8 cellular contexts compared by ENCODE assay signal in the genomic region with DNA sequence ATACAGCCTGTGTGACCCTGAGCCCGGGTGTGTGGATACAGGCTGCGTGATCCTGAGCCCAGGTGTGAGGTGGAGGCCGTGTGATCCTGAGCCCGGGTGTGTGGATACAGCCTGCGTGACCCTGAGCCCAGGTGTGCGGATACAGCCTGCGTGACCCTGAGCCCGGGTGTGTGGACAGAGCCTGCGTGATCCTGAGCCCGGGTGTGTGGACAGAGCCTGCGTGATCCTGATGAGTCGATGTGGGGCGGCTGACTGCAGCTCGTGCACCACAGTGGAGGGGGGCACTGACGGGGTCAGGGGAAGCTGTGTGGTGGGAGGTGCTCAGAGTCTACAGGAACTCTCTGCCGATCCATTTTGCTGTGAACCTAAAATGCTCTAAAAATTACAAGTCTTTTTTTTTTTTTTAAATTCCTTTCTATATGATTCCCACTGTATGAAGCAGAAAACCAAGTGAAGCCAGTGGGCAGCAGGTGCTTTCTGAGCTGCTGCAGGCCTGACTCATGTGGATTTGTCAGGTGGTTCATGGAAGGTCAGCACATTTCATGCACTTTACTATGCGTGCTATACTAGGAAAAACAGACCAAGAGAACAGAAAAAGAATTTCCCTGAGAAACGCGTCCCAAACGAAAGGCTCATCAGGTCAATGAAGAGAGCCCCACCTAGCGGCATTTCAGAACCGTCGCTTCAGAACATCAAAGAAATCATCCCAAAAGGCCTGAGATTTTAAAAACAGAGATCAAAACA. TPM values are rescaled to one million over a fixed set of nuclear protein-coding genes. Genes with fewer than 3 reads are reported as not detected.
DNase-seq lines count a peak whose midpoint lies in the region; ATAC-seq and TF ChIP-seq lines count a peak whose summit lies in the region.

No MANE protein-coding gene starts in this region.

- in situ Hi-C loops in G401 (cut with HindIII; ENCODE audit: low sequenced_read_pairs) = no loop called here

- ATAC-seq in activated T-helper 17 cell treated with anti-CD3 and anti-CD28 coated beads, Interleukin-2, amount 50 U/mL, for 72 hours (replicated peaks) = peak; percentile 39
- ATAC-seq in HG02970 (IDR thresholded peaks at IDR 0.05; ENCODE audit: low FRiP score, unreplicated experiment) (no peak), GM18868 (IDR thresholded peaks at IDR 0.05; ENCODE audit: unreplicated experiment) (no peak), GM18519 (IDR thresholded peaks at IDR 0.05; ENCODE audit: low FRiP score, unreplicated experiment) (no peak)

- no peaks in the 10 kb centered on the region for H3K36me3 ChIP-seq in hepatocyte (replicated peaks; ENCODE audit: insufficient read depth, low read depth)

- no peaks in the 10 kb centered on the region for H3K4me1 ChIP-seq in hepatocyte (ENCODE audit: insufficient read depth)

- H3K79me2 ChIP-seq in hepatocyte = peaks cover 71% of the 10 kb centered on the region

- H3K4me3 Mint-ChIP-seq in activated T-helper 17 cell treated with anti-CD3 and anti-CD28 coated beads, Interleukin-2, amount 50 U/mL, for 72 hours = no peak overlapping the region

- H3K27me3 ChIP-seq in hepatocyte = no peaks in the 10 kb centered on the region

- 65% methylated on average over 19 of the region's 23 CpGs for WGBS in hepatocyte (ENCODE audit: low lambda C conversion rate, missing lambda C conversion rate)

- TF ChIP-seq CTCF in LNCAP (IDR thresholded peaks at IDR 0.05) (peak; percentile 81), hepatocyte (IDR thresholded peaks at IDR 0.05; ENCODE audit: poor library complexity) (peak; percentile 82)

- peak overlapping the region; percentile 1 for H3K27ac Mint-ChIP-seq in activated T-helper 17 cell treated with anti-CD3 and anti-CD28 coated beads, Interleukin-2, amount 50 U/mL, for 72 hours

- H3K9me3 Mint-ChIP-seq in activated T-helper 17 cell treated with anti-CD3 and anti-CD28 coated beads, Interleukin-2, amount 50 U/mL, for 72 hours = no peaks in the 10 kb centered on the region

- no peak overlapping the region for H2AFZ ChIP-seq in hepatocyte

- DNase-seq in G401 (ENCODE audit: low spot score) = peak; percentile 83
- DNase-seq in hepatocyte (ENCODE audit: low spot score) = peak; percentile 81
- peak; percentile 26 for DNase-seq in smooth muscle cell of the brain vasculature (ENCODE audit: low read depth, low spot score)

- no peak overlapping the region for H3K4me2 ChIP-seq in hepatocyte

- peaks cover 3% of the 10 kb centered on the region for H4K20me1 ChIP-seq in hepatocyte (ENCODE audit: insufficient read depth, poor library complexity, severe bottlenecking)

- H3K36me3 Mint-ChIP-seq in activated T-helper 17 cell treated with anti-CD3 and anti-CD28 coated beads, Interleukin-2, amount 50 U/mL, for 72 hours (ENCODE audit: low read depth) = peaks cover 17% of the 10 kb centered on the region

- H3K9me3 ChIP-seq in hepatocyte (ENCODE audit: low read depth) = no peaks in the 10 kb centered on the region

- H3K27ac ChIP-seq in hepatocyte = no peak overlapping the region

- H3K4me3 ChIP-seq in hepatocyte = no peak overlapping the region

- no peaks in the 10 kb centered on the region for H3K27me3 Mint-ChIP-seq in activated T-helper 17 cell treated with anti-CD3 and anti-CD28 coated beads, Interleukin-2, amount 50 U/mL, for 72 hours

- H3K9me2 ChIP-seq in hepatocyte (replicated peaks; ENCODE audit: insufficient read depth) = no peaks in the 10 kb centered on the region

- peaks cover 25% of the 10 kb centered on the region for H3K4me1 Mint-ChIP-seq in activated T-helper 17 cell treated with anti-CD3 and anti-CD28 coated beads, Interleukin-2, amount 50 U/mL, for 72 hours

RNA-seq across cellular contexts. Expression of a gene that starts 19.3 kb away (rescaled TPM):
- total RNA-seq in G401 (2014; rRNA removed; shearing (Covaris generic)) = 30.3 and 46.8 TPM in 2 replicates
- 10 to 100 TPM; 28.6 to 35.1 TPM for total RNA-seq in activated T-helper 17 cell treated with anti-CD3 and anti-CD28 coated beads, Interleukin-2, amount 50 U/mL, for 72 hours
- total RNA-seq in hepatocyte = 21.1 and 35.9 TPM in 2 replicates
- polyA plus RNA-seq in hepatocyte = 23.6 and 27.3 TPM in 2 replicates

RNA-seq across cellular contexts. Expression of a gene that starts 33.0 kb away (rescaled TPM):
- total RNA-seq in G401 (2014; rRNA removed; shearing (Covaris generic)) = 36.9 and 50.7 TPM in 2 replicates
- 10 to 100 TPM; 26.4 to 30.0 TPM for total RNA-seq in activated T-helper 17 cell treated with anti-CD3 and anti-CD28 coated beads, Interleukin-2, amount 50 U/mL, for 72 hours
- 31.9 and 41.1 TPM in 2 replicates for total RNA-seq in hepatocyte
- polyA plus RNA-seq in hepatocyte = 53.1 and 54.5 TPM in 2 replicates

RNA-seq across cellular contexts. Expression of a gene that starts 33.2 kb away (rescaled TPM):
- total RNA-seq in G401 (2014; rRNA removed; shearing (Covaris generic)) = 40.4 and 42.6 TPM in 2 replicates
- 10 to 100 TPM; 19.5 to 41.3 TPM for total RNA-seq in activated T-helper 17 cell treated with anti-CD3 and anti-CD28 coated beads, Interleukin-2, amount 50 U/mL, for 72 hours
- total RNA-seq in hepatocyte = 39.6 and 42.2 TPM in 2 replicates
- polyA plus RNA-seq in hepatocyte = 41.0 and 47.5 TPM in 2 replicates

Comparison
In these comparisons a context has a peak if more than half of its experiments do, and no peak if none do; other contexts are left out.
1. DNase-seq: peak in every context shown above with its lines; median percentile 83 in G401; 81 in hepatocyte; 26 in smooth muscle cell of the brain vasculature.